ENCODE assay signal across 1 cellular context in the genomic region with DNA sequence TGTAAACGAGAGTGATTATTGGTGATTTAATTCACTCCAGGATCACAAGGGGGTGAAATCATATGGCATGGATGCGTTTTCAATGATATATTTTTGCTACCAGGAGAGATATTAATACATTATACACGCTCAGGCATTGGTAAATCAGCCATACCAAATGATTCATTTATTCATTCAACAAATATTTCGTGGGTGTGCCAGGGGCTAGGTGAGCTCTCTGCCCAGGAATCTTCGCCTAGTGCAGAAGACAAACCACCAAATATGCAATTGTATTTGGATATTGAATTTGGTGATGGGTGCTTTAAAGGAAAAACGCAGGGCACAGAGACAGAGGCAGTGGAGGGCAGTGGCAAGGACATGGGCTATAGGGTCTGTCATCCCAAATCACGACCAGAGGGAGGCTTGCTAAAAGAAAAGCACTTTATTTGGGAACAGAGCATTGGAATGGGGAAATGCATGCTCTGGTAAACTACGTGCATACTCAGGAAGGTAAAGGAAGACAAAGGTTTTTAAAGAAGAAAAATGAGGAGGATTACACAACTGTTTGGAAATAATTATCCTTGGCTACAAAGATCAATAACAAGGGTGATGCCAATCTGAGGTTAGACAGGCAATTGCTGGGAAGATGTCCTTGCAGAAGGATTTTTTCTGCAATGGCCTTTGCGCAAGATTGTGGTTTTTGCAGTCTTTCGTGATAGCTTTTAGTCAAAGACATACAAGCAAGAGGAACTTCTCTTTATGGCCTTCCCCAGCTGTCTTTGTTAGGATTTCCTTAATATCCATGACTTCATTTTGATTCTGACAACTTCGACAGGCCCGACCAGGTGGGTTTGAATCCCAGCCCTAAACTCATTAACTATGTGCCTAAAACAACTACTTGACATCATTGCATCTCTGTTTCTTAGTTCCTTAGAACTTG.
TF ChIP-seq lines count a peak whose summit lies in the region.

No MANE protein-coding gene starts in this region.

TF ChIP-seq in H1, 55 proteins besides CTCF, POLR2A, EP300 and RAD21:
- no peak for TF ChIP-seq YY1 (IDR thresholded peaks at IDR 0.05; ENCODE audit: low read depth, low read length)
- no peak for TF ChIP-seq SP4 (IDR thresholded peaks at IDR 0.05; ENCODE audit: low read length)
- no peak for TF ChIP-seq EGR1 (IDR thresholded peaks at IDR 0.05; ENCODE audit: borderline replicate concordance, low read depth, low read length)
- TF ChIP-seq KDM5A (IDR thresholded peaks at IDR 0.05; ENCODE audit: low read length) = no peak
- no peak for TF ChIP-seq RBBP5 (IDR thresholded peaks at IDR 0.05; ENCODE audit: borderline replicate concordance, low read depth, low read length)
- TF ChIP-seq BACH1 (IDR thresholded peaks at IDR 0.05; ENCODE audit: low read length) = no peak
- TF ChIP-seq SIRT6 (IDR thresholded peaks at IDR 0.05; ENCODE audit: low read length) = no peak
- no peak for TF ChIP-seq CEBPB (IDR thresholded peaks at IDR 0.05; ENCODE audit: low read depth, low read length)
- TF ChIP-seq, protein P1, sequence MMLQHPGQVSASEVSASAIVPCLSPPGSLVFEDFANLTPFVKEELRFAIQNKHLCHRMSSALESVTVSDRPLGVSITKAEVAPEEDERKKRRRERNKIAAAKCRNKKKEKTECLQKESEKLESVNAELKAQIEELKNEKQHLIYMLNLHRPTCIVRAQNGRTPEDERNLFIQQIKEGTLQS (IDR thresholded peaks at IDR 0.05; ENCODE audit: insufficient read depth, low read depth, low read length) = no peak
